Comparison of ENCODE assay signal across 16 cellular contexts in genomic region chr4:111957131-111957530, GRCh38.
DNase-seq lines count a peak whose midpoint lies in the region; ATAC-seq and TF ChIP-seq lines count a peak whose summit lies in the region.
"Had no signal": no experiment of that assay in that cellular context is flagged by ENCODE, and none has a peak within 500 bp of the region (broad histone marks: within the 10 kb centered on the region; RNA-seq: fewer than 3 reads in every experiment).

No MANE protein-coding gene starts in this region.

- ATAC-seq in HG03378 (IDR thresholded peaks at IDR 0.05; ENCODE audit: unreplicated experiment): no peak
- ATAC-seq: CD8-positive, alpha-beta T cell had no signal

- no peak overlapping the region for H3K9ac ChIP-seq in colonic mucosa (ENCODE audit: low read depth in 2 of 2, low read length in 2 of 2)
- H3K9ac ChIP-seq: BLaER1 had no signal

- no peaks in the 10 kb centered on the region for H3K36me3 ChIP-seq in colonic mucosa
- H3K36me3 ChIP-seq: BE2C, BLaER1 had no signal

- H3K27me3 ChIP-seq in colonic mucosa (no peaks in the 10 kb centered on the region), dorsolateral prefrontal cortex (peaks cover 0 to 4% (median 0%) of the 10 kb centered on the region in 45 donors)
- H3K27me3 ChIP-seq: BE2C, BLaER1 had no signal

- H3K27ac ChIP-seq in colonic mucosa (peak overlapping the region; percentile 10), dorsolateral prefrontal cortex (no peak overlapping the region)
- H3K27ac ChIP-seq: BLaER1 had no signal

- intact Hi-C loops in colonic mucosa (cut with DNase I): no loop called here
- intact Hi-C loops in head of caudate nucleus (cut with DNase I): no loop called here
- intact Hi-C loops in dorsolateral prefrontal cortex (cut with DNase I): no loop called here

- no peak for TF ChIP-seq CTCF in colonic mucosa (IDR thresholded peaks at IDR 0.05)
- TF ChIP-seq CTCF in dorsolateral prefrontal cortex (IDR thresholded peaks at IDR 0.05 in 54 of 56, conservative IDR thresholded peaks at IDR 0.05 in 2 of 56; ENCODE audit: low read depth in 1 of 56, partially characterized antibody in 56 of 56): no peak

- H3K4me3 ChIP-seq in colonic mucosa (no peak overlapping the region), dorsolateral prefrontal cortex (no peak overlapping the region)
- H3K4me3 ChIP-seq: BLaER1 had no signal

- H3K9me3 ChIP-seq in colonic mucosa: no peaks in the 10 kb centered on the region
- H3K9me3 ChIP-seq: BE2C, BLaER1, Caco-2 had no signal

- H3K4me1 ChIP-seq in colonic mucosa: no peaks in the 10 kb centered on the region
- H3K4me1 ChIP-seq: BE2C, Caco-2 had no signal

- no peak for DNase-seq in colonic mucosa
- DNase-seq in head of caudate nucleus: peak in 38 of 42 donors; percentile 6 to 80 (median 50)
- DNase-seq in dedifferentiated amniotic fluid mesenchymal stem cell (ENCODE audit: extremely low spot score): no peak
- no peak for DNase-seq in dorsolateral prefrontal cortex
- DNase-seq: 8988T; ACHN; BE2C; C1 segment of cervical spinal cord; Caco-2; Calu3; CD4-positive, alpha-beta T cell; CD8-positive, alpha-beta T cell; DMS79 treated with DMSO at 0.1 percent for 48 hours; GF-D8 had no signal

Comparison
In these comparisons a context has a peak if more than half of its experiments do, and no peak if none do; other contexts are left out.
1. DNase-seq: peak in head of caudate nucleus (38 of 42); none in colonic mucosa (single experiment), dedifferentiated amniotic fluid mesenchymal stem cell (single experiment) and dorsolateral prefrontal cortex (0 of 10).